Comparison of ENCODE assay signal across 8 cellular contexts in the genomic region with DNA sequence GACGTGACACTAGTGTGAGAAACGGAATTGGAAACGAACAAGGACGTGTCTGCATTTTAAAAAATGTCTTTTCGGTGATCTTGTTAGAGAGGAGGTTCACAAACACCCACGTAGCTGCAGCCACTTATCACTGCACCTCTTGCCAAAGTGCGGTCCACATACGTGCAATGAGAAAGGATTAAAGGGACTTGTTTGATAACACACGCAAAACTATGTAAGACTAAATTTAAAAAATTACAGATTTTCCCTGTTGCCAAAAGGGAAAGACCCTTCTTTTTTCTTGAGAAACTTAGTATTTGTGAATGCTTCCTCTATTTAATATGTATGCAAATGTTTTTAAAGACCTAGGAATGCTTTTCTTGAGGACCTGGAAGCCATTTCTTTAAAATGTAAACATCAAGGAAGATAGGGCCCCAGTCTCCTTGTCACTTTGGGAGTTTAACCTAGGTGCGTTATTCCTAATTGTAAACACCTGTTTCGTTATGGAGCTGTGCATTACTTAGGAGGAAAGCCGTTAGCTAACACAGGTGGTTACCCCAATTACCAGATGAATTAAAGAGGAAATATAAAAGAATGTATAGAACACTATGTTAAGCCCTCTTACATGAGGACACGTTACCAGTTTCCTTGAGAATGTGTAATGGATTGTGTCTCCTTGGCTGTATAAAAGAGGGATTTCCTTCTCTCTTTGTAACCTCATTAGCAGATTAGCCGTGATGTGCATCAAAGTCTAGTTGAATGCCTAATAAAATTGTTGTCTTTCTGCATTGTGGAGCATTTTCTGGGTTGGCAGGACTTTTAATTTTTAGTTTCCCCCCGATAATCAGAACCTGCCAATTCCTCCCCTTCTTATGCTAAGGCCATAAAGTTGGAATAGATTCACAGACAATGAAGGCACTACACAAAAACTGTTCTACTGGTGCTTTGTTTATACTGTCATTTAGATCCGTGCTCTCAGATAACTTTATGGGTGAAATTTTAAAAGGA. TPM values are rescaled to one million over a fixed set of nuclear protein-coding genes. Genes with fewer than 3 reads are reported as not detected.
DNase-seq lines count a peak whose midpoint lies in the region; ATAC-seq and TF ChIP-seq lines count a peak whose summit lies in the region.

No MANE protein-coding gene starts in this region.

- H3K27me3 ChIP-seq in esophagus (ENCODE audit: control insufficient read depth in 1 of 2, insufficient read depth in 2 of 2, low read length in 2 of 2) (no peaks in the 10 kb centered on the region), parathyroid adenoma (ENCODE audit: control insufficient read depth, insufficient read depth, low read length) (no peaks in the 10 kb centered on the region)

- no peak for ATAC-seq in activated T-cell treated with anti-CD3 and anti-CD28 coated beads, Interleukin-2, amount 50 U/mL, for 72 hours (replicated peaks in 1 of 2)
- no peak for ATAC-seq in GM18873 (IDR thresholded peaks at IDR 0.05; ENCODE audit: low FRiP score, unreplicated experiment)

- H3K9me3 ChIP-seq in esophagus (ENCODE audit: control insufficient read depth in 2 of 2, insufficient read depth in 1 of 2, low read depth in 1 of 2, low read length in 1 of 2) (no peaks in the 10 kb centered on the region), parathyroid adenoma (ENCODE audit: control insufficient read depth, low read length) (no peaks in the 10 kb centered on the region)

- WGBS in esophagus, 2 donors = 29 to 36% methylated on average over 16 of the region's 16 CpGs

- no peaks in the 10 kb centered on the region for H3K79me2 ChIP-seq in parathyroid adenoma

- CTCF ChIA-PET in RWPE1 (lab: Yijun Ruan, JAX) = interaction anchor here (0.6 to 1.0 kb wide), 2 partner anchors 61 to 124 kb away, joined by 3 to 4 read pairs; no protein-coding TSS in a partner anchor

- no peaks in the 10 kb centered on the region for H3K4me1 ChIP-seq in esophagus (ENCODE audit: control insufficient read depth in 2 of 2, insufficient read depth in 2 of 2, low read length in 1 of 2)
- H3K4me1 ChIP-seq in parathyroid adenoma = peaks cover 15% of the 10 kb centered on the region

- H3K4me1 Mint-ChIP-seq in activated T-cell treated with anti-CD3 and anti-CD28 coated beads, Interleukin-2, amount 50 U/mL, for 72 hours (ENCODE audit: low read depth) = peaks cover 32% of the 10 kb centered on the region

- POLR2A ChIA-PET in RWPE1 (lab: Yijun Ruan, JAX; ENCODE audit: low non-redundant PET) = no interaction called here

- peak overlapping the region; percentile 80 to 90 for H3K4me3 Mint-ChIP-seq in activated T-cell treated with anti-CD3 and anti-CD28 coated beads, Interleukin-2, amount 50 U/mL, for 72 hours

- peak overlapping the region; percentile 93 for H3K9ac ChIP-seq in parathyroid adenoma

- H3K4me3 ChIP-seq in esophagus (ENCODE audit: low read depth in 1 of 2, low read length in 2 of 2) (peak overlapping the region; percentile 55 to 81), parathyroid adenoma (ENCODE audit: low read depth, low read length) (peak overlapping the region; percentile 82)

- H3K27ac Mint-ChIP-seq in activated T-cell treated with anti-CD3 and anti-CD28 coated beads, Interleukin-2, amount 50 U/mL, for 72 hours = peak overlapping the region; percentile 94

- H3K36me3 ChIP-seq in esophagus (ENCODE audit: control insufficient read depth in 2 of 2, insufficient read depth in 2 of 2, low read length in 1 of 2) (no peaks in the 10 kb centered on the region), parathyroid adenoma (ENCODE audit: control insufficient read depth, insufficient read depth, low read length) (no peaks in the 10 kb centered on the region)

- TF ChIP-seq CTCF in RWPE1 (conservative IDR thresholded peaks at IDR 0.05; ENCODE audit: low read depth) (no peak), parathyroid adenoma (IDR thresholded peaks at IDR 0.05) (no peak)

- peak overlapping the region; percentile 96 for H3K4me2 ChIP-seq in parathyroid adenoma (ENCODE audit: low read length)

- H3K9me3 Mint-ChIP-seq in activated T-cell treated with anti-CD3 and anti-CD28 coated beads, Interleukin-2, amount 50 U/mL, for 72 hours = no peaks in the 10 kb centered on the region

- peak overlapping the region; percentile 98 for H3K27ac ChIP-seq in RWPE1
- H3K27ac ChIP-seq in esophagus (ENCODE audit: low read depth in 2 of 2, low read length in 1 of 2) = peak overlapping the region; percentile 98
- peak overlapping the region; percentile 100 for H3K27ac ChIP-seq in parathyroid adenoma

- no peaks in the 10 kb centered on the region for H3K27me3 Mint-ChIP-seq in activated T-cell treated with anti-CD3 and anti-CD28 coated beads, Interleukin-2, amount 50 U/mL, for 72 hours (ENCODE audit: low read depth)

- peak overlapping the region; percentile 93 for H2AFZ ChIP-seq in parathyroid adenoma

- peaks cover 0 to 3% of the 10 kb centered on the region in 2 donors for H3K36me3 Mint-ChIP-seq in activated T-cell treated with anti-CD3 and anti-CD28 coated beads, Interleukin-2, amount 50 U/mL, for 72 hours (ENCODE audit: insufficient read depth in 2 of 2)

- DNase-seq in activated T-cell treated with anti-CD3 and anti-CD28 coated beads, Interleukin-2, amount 50 U/mL, for 72 hours = no peak
- DNase-seq in activated T-cell treated with anti-CD3 and anti-CD28 coated beads, Interleukin-2, amount 50 U/mL, for 1 hour = no peak
- no peak for DNase-seq in RWPE1 (ENCODE audit: low spot score)
- DNase-seq in effector CD8-positive, alpha-beta T cell (lab: John Stamatoyannopoulos, UW) = no peak
- no peak for DNase-seq in NCI-H2081 treated with DMSO at 0.1 percent for 48 hours (lab: John Stamatoyannopoulos, UW)

RNA-seq across cellular contexts. Expression of a gene that starts 1.0 kb away (rescaled TPM):
- total RNA-seq in activated T-cell treated with anti-CD3 and anti-CD28 coated beads, Interleukin-2, amount 50 U/mL, for 72 hours = 1 to 10 TPM; 1.0 to 1.7 TPM
- under 1 TPM; 0.21 to 0.33 TPM for polyA plus RNA-seq in esophagus
